Comparison of ENCODE assay signal across 33 cellular contexts in the genomic region with DNA sequence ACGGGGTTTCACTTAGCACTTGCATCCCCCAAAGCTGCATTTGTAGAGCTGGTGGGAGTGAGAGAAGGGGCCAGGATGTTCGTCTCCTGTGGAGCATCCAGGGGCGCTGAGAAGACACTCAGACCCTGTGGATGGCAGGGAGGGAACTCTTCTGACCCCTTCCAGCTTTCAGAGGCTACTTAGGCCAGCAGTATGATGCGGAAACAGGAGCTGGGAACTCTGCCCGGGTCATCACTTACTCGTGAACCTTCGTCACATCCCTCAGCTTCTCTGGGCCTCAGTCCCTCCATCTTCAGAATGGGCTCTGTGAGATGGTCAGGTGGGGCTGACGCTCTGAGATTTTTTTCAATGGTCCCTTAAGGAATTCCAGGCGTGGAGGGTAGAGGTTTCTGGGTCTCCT.
"Had no signal": no experiment of that assay in that cellular context is flagged by ENCODE, and none has a peak within 500 bp of the region (broad histone marks: within the 10 kb centered on the region; RNA-seq: fewer than 3 reads in every experiment).

No MANE protein-coding gene starts in this region.

- H3K27ac Mint-ChIP-seq: activated B cell treated with CpG ODN at 0.5 μM for 24 hours; activated CD8-positive, alpha-beta T cell treated with anti-CD3 and anti-CD28 coated beads for 36 hours; activated naive CD4-positive, alpha-beta T cell treated with anti-CD3 and anti-CD28 coated beads, Interleukin-2, amount 50 U/mL, for 24 hours; activated naive CD8-positive, alpha-beta T cell treated with anti-CD3 and anti-CD28 coated beads for 36 hours; activated naive CD8-positive, alpha-beta T cell treated with anti-CD3 and anti-CD28 coated beads, Interleukin-2, amount 50 U/mL, for 24 hours; activated T-helper 17 cell treated with anti-CD3 and anti-CD28 coated beads, Interleukin-2, amount 50 U/mL, for 72 hours; T-helper 17 cell; T-helper 2 cell treated with Interferon-gamma antibody and Interleukin-4, amounts not matched to agents 5 μg/mL and 100 μg/mL, for 36 hours had no signal

- H3K9me3 ChIP-seq: adrenal gland, body of pancreas, colonic mucosa, esophagus squamous epithelium, gastroesophageal sphincter had no signal

- H3K4me3 Mint-ChIP-seq: activated B cell treated with CpG ODN at 0.5 μM for 24 hours; activated CD8-positive, alpha-beta T cell treated with anti-CD3 and anti-CD28 coated beads for 36 hours; activated naive CD4-positive, alpha-beta T cell treated with anti-CD3 and anti-CD28 coated beads, Interleukin-2, amount 50 U/mL, for 24 hours; activated naive CD8-positive, alpha-beta T cell treated with anti-CD3 and anti-CD28 coated beads for 36 hours; activated naive CD8-positive, alpha-beta T cell treated with anti-CD3 and anti-CD28 coated beads, Interleukin-2, amount 50 U/mL, for 24 hours; activated T-cell treated with anti-CD3 and anti-CD28 coated beads, Interleukin-2, amount 50 U/mL, for 4 hours; activated T-helper 17 cell treated with anti-CD3 and anti-CD28 coated beads, Interleukin-2, amount 50 U/mL, for 72 hours; T-helper 17 cell; T-helper 2 cell treated with Interferon-gamma antibody and Interleukin-4, amounts not matched to agents 5 μg/mL and 100 μg/mL, for 36 hours had no signal

- H3K36me3 ChIP-seq: adrenal gland, colonic mucosa, esophagus squamous epithelium, gastroesophageal sphincter, WERI-Rb-1 had no signal

- H3K36me3 Mint-ChIP-seq: activated naive CD4-positive, alpha-beta T cell treated with anti-CD3 and anti-CD28 coated beads, Interleukin-2, amount 50 U/mL, for 24 hours; activated naive CD8-positive, alpha-beta T cell treated with anti-CD3 and anti-CD28 coated beads for 36 hours had no signal

- H3K9me3 Mint-ChIP-seq: activated B cell treated with CpG ODN at 0.5 μM for 24 hours; activated CD8-positive, alpha-beta T cell treated with anti-CD3 and anti-CD28 coated beads for 36 hours; activated naive CD4-positive, alpha-beta T cell treated with anti-CD3 and anti-CD28 coated beads, Interleukin-2, amount 50 U/mL, for 24 hours; activated naive CD8-positive, alpha-beta T cell treated with anti-CD3 and anti-CD28 coated beads for 36 hours; activated naive CD8-positive, alpha-beta T cell treated with anti-CD3 and anti-CD28 coated beads, Interleukin-2, amount 50 U/mL, for 24 hours; activated T-cell treated with anti-CD3 and anti-CD28 coated beads, Interleukin-2, amount 50 U/mL, for 4 hours; activated T-helper 17 cell treated with anti-CD3 and anti-CD28 coated beads, Interleukin-2, amount 50 U/mL, for 72 hours; T-helper 2 cell treated with Interferon-gamma antibody and Interleukin-4, amounts not matched to agents 5 μg/mL and 100 μg/mL, for 36 hours had no signal

- H3K4me1 ChIP-seq: adrenal gland, body of pancreas, colonic mucosa, esophagus squamous epithelium, gastroesophageal sphincter had no signal

- H3K27ac ChIP-seq: adrenal gland, body of pancreas, colonic mucosa, epithelial cell of prostate, esophagus squamous epithelium, gastroesophageal sphincter, WERI-Rb-1 had no signal

- H3K27me3 Mint-ChIP-seq: activated B cell treated with CpG ODN at 0.5 μM for 24 hours; activated naive CD4-positive, alpha-beta T cell treated with anti-CD3 and anti-CD28 coated beads, Interleukin-2, amount 50 U/mL, for 24 hours; activated naive CD8-positive, alpha-beta T cell treated with anti-CD3 and anti-CD28 coated beads for 36 hours had no signal

- ATAC-seq: activated CD4-positive, CD25-positive, alpha-beta regulatory T cell treated with anti-CD3 and anti-CD28 coated beads, Interleukin-2, amount 50 U/mL, for 24 hours; activated CD8-positive, alpha-beta T cell treated with anti-CD3 and anti-CD28 coated beads for 36 hours; activated naive CD8-positive, alpha-beta T cell treated with anti-CD3 and anti-CD28 coated beads, Interleukin-2, amount 50 U/mL, for 24 hours; activated T-cell treated with anti-CD3 and anti-CD28 coated beads, Interleukin-2, amount 50 U/mL, for 4 hours; activated T-helper 17 cell treated with anti-CD3 and anti-CD28 coated beads, Interleukin-2, amount 50 U/mL, for 72 hours; body of pancreas; gastroesophageal sphincter; T-helper 17 cell had no signal

- DNase-seq: activated B cell treated with CpG ODN at 0.5 μM for 24 hours; activated CD4-positive, alpha-beta T cell treated with anti-CD3 and anti-CD28 coated beads for 48 hours; activated CD4-positive, alpha-beta T cell treated with anti-CD3 and anti-CD28 coated beads, Interleukin-2, amount 50 U/mL, for 1 hour; activated CD4-positive, alpha-beta T cell treated with anti-CD3 and anti-CD28 coated beads, Interleukin-2, amount 50 U/mL, for 48 hours; activated CD8-positive, alpha-beta memory T cell treated with anti-CD3 and anti-CD28 coated beads for 24 hours; activated CD8-positive, alpha-beta T cell treated with anti-CD3 and anti-CD28 coated beads for 36 hours; activated effector memory CD4-positive, alpha-beta T cell treated with Interleukin-2 at 50 U/mL for 16 hours; activated gamma-delta T cell treated with Interleukin-2 at 50 U/mL for 16 hours; activated naive CD4-positive, alpha-beta T cell treated with Interleukin-2 at 50 U/mL for 16 hours; activated naive CD8-positive, alpha-beta T cell treated with anti-CD3 and anti-CD28 coated beads for 36 hours; activated naive CD8-positive, alpha-beta T cell treated with anti-CD3 and anti-CD28 coated beads, Interleukin-2, amount 50 U/mL, for 24 hours; activated T-cell treated with anti-CD3 and anti-CD28 coated beads, Interleukin-2, amount 50 U/mL, for 4 hours; adrenal gland; amygdala; aorta; body of pancreas; caudate nucleus; colonic mucosa; effector CD8-positive, alpha-beta T cell; esophagus squamous epithelium; foreskin melanocyte; T-helper 1 cell; T-helper 17 cell; T1000; WERI-Rb-1 had no signal

- H3K4me1 Mint-ChIP-seq: activated B cell treated with CpG ODN at 0.5 μM for 24 hours; activated naive CD4-positive, alpha-beta T cell treated with anti-CD3 and anti-CD28 coated beads, Interleukin-2, amount 50 U/mL, for 24 hours; activated naive CD8-positive, alpha-beta T cell treated with anti-CD3 and anti-CD28 coated beads for 36 hours; activated naive CD8-positive, alpha-beta T cell treated with anti-CD3 and anti-CD28 coated beads, Interleukin-2, amount 50 U/mL, for 24 hours; activated T-helper 17 cell treated with anti-CD3 and anti-CD28 coated beads, Interleukin-2, amount 50 U/mL, for 72 hours; T-helper 17 cell had no signal

- H3K27me3 ChIP-seq: body of pancreas, colonic mucosa had no signal

- FAIRE-seq: endometrium, endothelial cell of umbilical vein had no signal

- H3K4me3 ChIP-seq: adrenal gland, body of pancreas, colonic mucosa, esophagus squamous epithelium, gastroesophageal sphincter had no signal
